ENCODE assay signal across 1 cellular context in genomic region chr6:15953152-15953880, GRCh38.
TF ChIP-seq lines count a peak whose summit lies in the region.

No MANE protein-coding gene starts in this region.

TF ChIP-seq in GM23338, 12 proteins besides CTCF, POLR2A, EP300 and RAD21 (continued from another document):
- TF ChIP-seq, protein P1, sequence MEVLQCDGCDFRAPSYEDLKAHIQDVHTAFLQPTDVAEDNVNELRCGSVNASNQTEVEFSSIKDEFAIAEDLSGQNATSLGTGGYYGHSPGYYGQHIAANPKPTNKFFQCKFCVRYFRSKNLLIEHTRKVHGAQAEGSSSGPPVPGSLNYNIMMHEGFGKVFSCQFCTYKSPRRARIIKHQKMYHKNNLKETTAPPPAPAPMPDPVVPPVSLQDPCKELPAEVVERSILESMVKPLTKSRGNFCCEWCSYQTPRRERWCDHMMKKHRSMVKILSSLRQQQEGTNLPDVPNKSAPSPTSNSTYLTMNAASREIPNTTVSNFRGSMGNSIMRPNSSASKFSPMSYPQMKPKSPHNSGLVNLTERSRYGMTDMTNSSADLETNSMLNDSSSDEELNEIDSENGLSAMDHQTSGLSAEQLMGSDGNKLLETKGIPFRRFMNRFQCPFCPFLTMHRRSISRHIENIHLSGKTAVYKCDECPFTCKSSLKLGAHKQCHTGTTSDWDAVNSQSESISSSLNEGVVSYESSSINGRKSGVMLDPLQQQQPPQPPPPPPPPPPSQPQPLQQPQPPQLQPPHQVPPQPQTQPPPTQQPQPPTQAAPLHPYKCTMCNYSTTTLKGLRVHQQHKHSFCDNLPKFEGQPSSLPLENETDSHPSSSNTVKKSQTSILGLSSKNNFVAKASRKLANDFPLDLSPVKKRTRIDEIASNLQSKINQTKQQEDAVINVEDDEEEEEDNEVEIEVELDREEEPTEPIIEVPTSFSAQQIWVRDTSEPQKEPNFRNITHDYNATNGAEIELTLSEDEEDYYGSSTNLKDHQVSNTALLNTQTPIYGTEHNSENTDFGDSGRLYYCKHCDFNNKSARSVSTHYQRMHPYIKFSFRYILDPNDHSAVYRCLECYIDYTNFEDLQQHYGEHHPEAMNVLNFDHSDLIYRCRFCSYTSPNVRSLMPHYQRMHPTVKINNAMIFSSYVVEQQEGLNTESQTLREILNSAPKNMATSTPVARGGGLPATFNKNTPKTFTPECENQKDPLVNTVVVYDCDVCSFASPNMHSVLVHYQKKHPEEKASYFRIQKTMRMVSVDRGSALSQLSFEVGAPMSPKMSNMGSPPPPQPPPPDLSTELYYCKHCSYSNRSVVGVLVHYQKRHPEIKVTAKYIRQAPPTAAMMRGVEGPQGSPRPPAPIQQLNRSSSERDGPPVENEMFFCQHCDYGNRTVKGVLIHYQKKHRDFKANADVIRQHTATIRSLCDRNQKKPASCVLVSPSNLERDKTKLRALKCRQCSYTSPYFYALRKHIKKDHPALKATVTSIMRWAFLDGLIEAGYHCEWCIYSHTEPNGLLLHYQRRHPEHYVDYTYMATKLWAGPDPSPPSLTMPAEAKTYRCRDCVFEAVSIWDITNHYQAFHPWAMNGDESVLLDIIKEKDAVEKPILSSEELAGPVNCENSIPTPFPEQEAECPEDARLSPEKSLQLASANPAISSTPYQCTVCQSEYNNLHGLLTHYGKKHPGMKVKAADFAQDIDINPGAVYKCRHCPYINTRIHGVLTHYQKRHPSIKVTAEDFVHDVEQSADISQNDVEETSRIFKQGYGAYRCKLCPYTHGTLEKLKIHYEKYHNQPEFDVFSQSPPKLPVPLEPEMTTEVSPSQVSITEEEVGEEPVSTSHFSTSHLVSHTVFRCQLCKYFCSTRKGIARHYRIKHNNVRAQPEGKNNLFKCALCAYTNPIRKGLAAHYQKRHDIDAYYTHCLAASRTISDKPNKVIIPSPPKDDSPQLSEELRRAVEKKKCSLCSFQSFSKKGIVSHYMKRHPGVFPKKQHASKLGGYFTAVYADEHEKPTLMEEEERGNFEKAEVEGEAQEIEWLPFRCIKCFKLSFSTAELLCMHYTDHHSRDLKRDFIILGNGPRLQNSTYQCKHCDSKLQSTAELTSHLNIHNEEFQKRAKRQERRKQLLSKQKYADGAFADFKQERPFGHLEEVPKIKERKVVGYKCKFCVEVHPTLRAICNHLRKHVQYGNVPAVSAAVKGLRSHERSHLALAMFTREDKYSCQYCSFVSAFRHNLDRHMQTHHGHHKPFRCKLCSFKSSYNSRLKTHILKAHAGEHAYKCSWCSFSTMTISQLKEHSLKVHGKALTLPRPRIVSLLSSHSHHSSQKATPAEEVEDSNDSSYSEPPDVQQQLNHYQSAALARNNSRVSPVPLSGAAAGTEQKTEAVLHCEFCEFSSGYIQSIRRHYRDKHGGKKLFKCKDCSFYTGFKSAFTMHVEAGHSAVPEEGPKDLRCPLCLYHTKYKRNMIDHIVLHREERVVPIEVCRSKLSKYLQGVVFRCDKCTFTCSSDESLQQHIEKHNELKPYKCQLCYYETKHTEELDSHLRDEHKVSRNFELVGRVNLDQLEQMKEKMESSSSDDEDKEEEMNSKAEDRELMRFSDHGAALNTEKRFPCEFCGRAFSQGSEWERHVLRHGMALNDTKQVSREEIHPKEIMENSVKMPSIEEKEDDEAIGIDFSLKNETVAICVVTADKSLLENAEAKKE (CRISPR knock-in tag; IDR thresholded peaks at IDR 0.05) = no peak
- no peak for TF ChIP-seq CREB1 (CRISPR knock-in tag; IDR thresholded peaks at IDR 0.05; ENCODE audit: low read depth)
- no peak for TF ChIP-seq ZNF331 (CRISPR knock-in tag; IDR thresholded peaks at IDR 0.05; ENCODE audit: low read depth)
- TF ChIP-seq ETS1 (IDR thresholded peaks at IDR 0.05) = no peak
- no peak for TF ChIP-seq REST (IDR thresholded peaks at IDR 0.05; ENCODE audit: unreplicated experiment)
